8 cellular contexts compared by ENCODE assay signal in the genomic region with DNA sequence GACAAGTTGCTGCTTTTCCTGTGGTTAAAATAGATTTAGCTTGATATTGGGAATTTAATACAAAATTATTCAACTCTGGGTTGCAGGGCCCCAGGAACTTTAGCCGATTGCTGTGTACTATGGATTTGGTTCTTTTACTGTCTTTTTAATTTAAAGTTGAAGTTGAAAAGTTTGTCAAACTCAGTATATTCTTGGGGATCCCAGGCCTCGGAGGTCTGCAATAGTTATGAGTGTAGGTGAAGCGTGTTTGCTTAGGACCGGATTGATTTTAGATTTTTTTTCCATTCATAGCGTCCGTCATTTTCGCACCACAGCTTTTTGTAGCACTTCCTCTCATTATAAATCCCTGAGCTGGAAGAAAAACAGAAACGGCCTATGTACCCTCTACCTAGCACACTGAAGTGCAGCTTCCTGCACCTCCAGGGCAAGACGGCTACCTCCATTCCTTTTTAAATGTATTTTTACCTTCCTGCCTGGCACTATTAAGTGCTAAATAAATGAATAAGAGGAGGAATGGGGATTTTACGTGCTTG. TPM values are rescaled to one million over a fixed set of nuclear protein-coding genes. Genes with fewer than 3 reads are reported as not detected.
DNase-seq lines count a peak whose midpoint lies in the region; ATAC-seq and TF ChIP-seq lines count a peak whose summit lies in the region.

No MANE protein-coding gene starts in this region.

- H3K4me3 ChIP-seq in HUES64 (ENCODE audit: low read length) (peak overlapping the region; percentile 82), trophoblast cell (ENCODE audit: low read depth, low read length) (no peak overlapping the region)

- H3K36me3 ChIP-seq in HUES64 (ENCODE audit: insufficient read depth, low read length) = no peaks in the 10 kb centered on the region
- H3K36me3 ChIP-seq in trophoblast cell (ENCODE audit: control insufficient read depth in 1 of 2, insufficient read depth in 2 of 2, low read length in 2 of 2) = no peaks in the 10 kb centered on the region

- H3K27ac ChIP-seq in HUES64 (ENCODE audit: low read depth, low read length) = peak overlapping the region; percentile 94
- H3K27ac ChIP-seq in foreskin keratinocyte = peak overlapping the region; percentile 97
- peak overlapping the region; percentile 18 for H3K27ac ChIP-seq in trophoblast cell (ENCODE audit: low read depth, low read length)

- DNase-seq in DMS53 (lab: John Stamatoyannopoulos, UW) (peak; percentile 41), activated B cell treated with CpG ODN at 0.5 μM for 24 hours (no peak), foreskin keratinocyte (no peak), trophoblast cell (no peak), SHP77 treated with DMSO at 0.1 percent for 48 hours (lab: John Stamatoyannopoulos, UW) (no peak), posterior cingulate gyrus (no peak)

- H3K4me1 Mint-ChIP-seq in activated B cell treated with CpG ODN at 0.5 μM for 24 hours = peaks cover 23% of the 10 kb centered on the region

- no peak overlapping the region for H2AK5ac ChIP-seq in trophoblast cell (ENCODE audit: low read length)

- no peak overlapping the region for H2BK12ac ChIP-seq in trophoblast cell (ENCODE audit: low read length)

- CTCF ChIA-PET in activated B cell treated with CpG ODN at 0.5 μM for 24 hours (lab: Charles Lee) = no interaction called here

- H3K4ac ChIP-seq in trophoblast cell (ENCODE audit: low read depth, low read length) = no peak overlapping the region

- peaks cover 4% of the 10 kb centered on the region for H3K79me2 ChIP-seq in trophoblast cell (ENCODE audit: control insufficient read depth, insufficient read depth, low read length, poor library complexity)

- intact Hi-C loops in activated B cell treated with CpG ODN at 0.5 μM for 24 hours (cut with micrococcal nuclease) (loop anchor here (1.0 to 2.0 kb wide), 4 partner anchors 132 to 1377 kb away; a partner anchor contains a TSS), posterior cingulate gyrus (cut with DNase I) (no loop called here)

- H3K14ac ChIP-seq in trophoblast cell (ENCODE audit: low read length) = no peak overlapping the region

- H2AFZ ChIP-seq in trophoblast cell (ENCODE audit: insufficient read depth, low read length, poor library complexity) = no peak overlapping the region

- H3K27ac Mint-ChIP-seq in activated B cell treated with CpG ODN at 0.5 μM for 24 hours = peak overlapping the region; percentile 91

- POLR2A ChIA-PET in activated B cell treated with CpG ODN at 0.5 μM for 24 hours (lab: Charles Lee) = interaction anchor here (0.5 to 3.4 kb wide), 10 partner anchors 9 to 1247 kb away, joined by 3 to 19 read pairs (median 4); a partner anchor contains a TSS

- H3K27me3 Mint-ChIP-seq in activated B cell treated with CpG ODN at 0.5 μM for 24 hours = no peaks in the 10 kb centered on the region

- peak; percentile 21 for ATAC-seq in GM19438 (IDR thresholded peaks at IDR 0.05; ENCODE audit: low read depth, unreplicated experiment)
- ATAC-seq in activated B cell treated with CpG ODN at 0.5 μM for 24 hours (ENCODE audit: low read depth) = peak; percentile 12
- ATAC-seq in foreskin keratinocyte = peak; percentile 0

- H3K9me3 ChIP-seq in HUES64 (ENCODE audit: insufficient read depth, low read depth, low read length) = no peaks in the 10 kb centered on the region
- H3K9me3 ChIP-seq in trophoblast cell (ENCODE audit: insufficient read depth, low read depth, low read length) = no peaks in the 10 kb centered on the region

- peak overlapping the region; percentile 86 for H3K4me3 Mint-ChIP-seq in activated B cell treated with CpG ODN at 0.5 μM for 24 hours

- H4K8ac ChIP-seq in trophoblast cell (ENCODE audit: low read depth, low read length) = peak overlapping the region; percentile 76

- H3K27me3 ChIP-seq in HUES64 (ENCODE audit: insufficient read depth, low read length) = no peaks in the 10 kb centered on the region
- H3K27me3 ChIP-seq in foreskin keratinocyte = no peaks in the 10 kb centered on the region
- no peaks in the 10 kb centered on the region for H3K27me3 ChIP-seq in trophoblast cell (ENCODE audit: insufficient read depth, low read length)

- peak overlapping the region; percentile 82 for H3K4me2 ChIP-seq in trophoblast cell (ENCODE audit: low read length)

- peaks cover 30% of the 10 kb centered on the region for H3K36me3 Mint-ChIP-seq in activated B cell treated with CpG ODN at 0.5 μM for 24 hours (ENCODE audit: low read depth)

- TF ChIP-seq CTCF in activated B cell treated with CpG ODN at 0.5 μM for 24 hours (IDR thresholded peaks at IDR 0.05) (no peak), foreskin keratinocyte (conservative IDR thresholded peaks at IDR 0.05) (no peak)

- H3K9me3 Mint-ChIP-seq in activated B cell treated with CpG ODN at 0.5 μM for 24 hours = no peaks in the 10 kb centered on the region

- H2BK5ac ChIP-seq in trophoblast cell (ENCODE audit: low read depth, low read length, poor library complexity) = no peak overlapping the region

- H4K91ac ChIP-seq in trophoblast cell (ENCODE audit: low read depth, low read length) = no peak overlapping the region

- WGBS in HUES64 = 82% methylated on average over 10 of the region's 10 CpGs
- no CpG with 5 or more reads among the region's 10 CpGs for WGBS in trophoblast cell (ENCODE audit: extremely low coverage, insufficient coverage, insufficient read length)

- H3K18ac ChIP-seq in trophoblast cell (ENCODE audit: low read length) = no peak overlapping the region

- no peak overlapping the region for H3K23ac ChIP-seq in trophoblast cell (ENCODE audit: low read length)

- peak overlapping the region; percentile 98 for H3K9ac ChIP-seq in HUES64 (ENCODE audit: low read depth, low read length)
- no peak overlapping the region for H3K9ac ChIP-seq in trophoblast cell (ENCODE audit: low read length)

- H4K12ac ChIP-seq in trophoblast cell (ENCODE audit: low read depth, low read length) = no peak overlapping the region

- H2BK120ac ChIP-seq in trophoblast cell (ENCODE audit: insufficient read depth, low read length, poor library complexity) = no peak overlapping the region

- H3K79me1 ChIP-seq in trophoblast cell (ENCODE audit: low read length) = peaks cover 6% of the 10 kb centered on the region

- H3K4me1 ChIP-seq in HUES64 (ENCODE audit: insufficient read depth, low read length) (peaks cover 19% of the 10 kb centered on the region), foreskin keratinocyte (no peaks in the 10 kb centered on the region), trophoblast cell (ENCODE audit: control insufficient read depth in 1 of 2, insufficient read depth in 2 of 2, low read length in 2 of 2) (peaks cover 0 to 3% of the 10 kb centered on the region in 2 experiments)

RNA-seq across cellular contexts. Expression of a gene that starts 0.5 kb away (rescaled TPM):
- 7.6 TPM for polyA plus RNA-seq in HUES64 (2013, experiment 1 of 2)
- 6.8 TPM for polyA plus RNA-seq in HUES64 (2013, experiment 2 of 2)
- total RNA-seq in activated B cell treated with CpG ODN at 0.5 μM for 24 hours (27.7 and 31.1 TPM in 2 replicates), foreskin keratinocyte (12.0 and 16.5 TPM in 2 replicates)
- 6.5 and 8.9 TPM in 2 replicates for polyA plus RNA-seq in foreskin keratinocyte
- 7.7 and 8.3 TPM in 2 replicates for polyA plus RNA-seq in trophoblast cell (2013)

Comparison
In these comparisons a context has a peak if more than half of its experiments do, and no peak if none do; other contexts are left out.
1. H3K27ac ChIP-seq: peak in every context shown above with its lines; median percentile 97 in foreskin keratinocyte; 94 in HUES64; 18 in trophoblast cell.